29 cellular contexts compared by ENCODE assay signal in the genomic region with DNA sequence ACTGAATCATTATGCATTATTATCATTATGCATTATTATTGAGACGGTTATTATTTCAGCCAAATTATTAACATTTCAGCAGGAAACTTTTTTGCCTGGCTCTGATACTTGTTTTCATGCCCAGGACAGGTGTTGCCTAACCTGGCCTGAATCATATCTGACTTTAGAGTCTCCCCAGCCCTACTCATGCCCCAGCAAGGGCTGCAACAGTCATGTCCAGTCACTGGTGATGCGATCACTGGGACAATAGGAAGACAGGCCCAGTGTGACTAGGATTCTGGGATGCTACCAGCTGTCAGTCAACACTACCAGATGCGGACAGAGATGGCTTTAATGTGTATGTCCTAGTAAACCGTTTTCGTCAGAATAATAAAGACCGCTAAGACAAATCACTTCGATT.
DNase-seq lines count a peak whose midpoint lies in the region; ATAC-seq, FAIRE-seq and TF ChIP-seq lines count a peak whose summit lies in the region.
"Had no signal": no experiment of that assay in that cellular context is flagged by ENCODE, and none has a peak within 500 bp of the region (broad histone marks: within the 10 kb centered on the region; RNA-seq: fewer than 3 reads in every experiment).

No MANE protein-coding gene starts in this region.

- ATAC-seq in RWPE2 (ENCODE audit: low read depth) (peak; percentile 77), foreskin keratinocyte (peak; percentile 97), GM21367 (IDR thresholded peaks at IDR 0.05; ENCODE audit: unreplicated experiment) (no peak), HG02759 (IDR thresholded peaks at IDR 0.05; ENCODE audit: unreplicated experiment) (no peak)
- ATAC-seq: A549, GM23338 had no signal

- no peaks in the 10 kb centered on the region for H3K27me3 ChIP-seq in breast epithelium
- no peaks in the 10 kb centered on the region for H3K27me3 ChIP-seq in RWPE2 (ENCODE audit: insufficient read depth, poor library complexity, severe bottlenecking)
- no peaks in the 10 kb centered on the region for H3K27me3 ChIP-seq in foreskin keratinocyte
- H3K27me3 ChIP-seq: BLaER1 treated with 17β-estradiol and CSF1 and Interleukin-3, amounts not matched to agents 10 nM and 100 nM had no signal

- no TSS peak for BruUV-seq in MCF 10A (replicated peaks; lab: Mats Ljungman, UMichigan)

- H3K27me3 Mint-ChIP-seq in MCF 10A (ENCODE audit: insufficient read depth, unreplicated experiment) = no peaks in the 10 kb centered on the region
- H3K27me3 Mint-ChIP-seq: CD4-positive, alpha-beta T cell had no signal

- FAIRE-seq in urothelium cell line (lab: Jason Lieb, UNC) = peak; percentile 20
- FAIRE-seq: A549, GM18507 had no signal

- intact Hi-C loops in MCF 10A (cut with micrococcal nuclease) = no loop called here
- intact Hi-C loops in breast epithelium (cut with DNase I; ENCODE audit: low total_unique reads) = no loop called here

- CTCF ChIA-PET in MCF 10A (lab: Yijun Ruan, JAX) = interaction anchor here (0.9 kb wide), 1 partner anchor 15 kb away, joined by 3 read pairs; no protein-coding TSS in a partner anchor

- H3K36me3 ChIP-seq in breast epithelium (no peaks in the 10 kb centered on the region), RWPE2 (ENCODE audit: low read depth) (no peaks in the 10 kb centered on the region)
- H3K36me3 ChIP-seq: HAP-1 had no signal

- TF ChIP-seq CTCF in MCF 10A (IDR thresholded peaks at IDR 0.05; ENCODE audit: unreplicated experiment) (no peak), breast epithelium (IDR thresholded peaks at IDR 0.05) (no peak), RWPE2 (IDR thresholded peaks at IDR 0.05; ENCODE audit: poor library complexity, severe bottlenecking) (no peak), foreskin keratinocyte (conservative IDR thresholded peaks at IDR 0.05) (no peak)

- no peaks in the 10 kb centered on the region for H3K4me1 Mint-ChIP-seq in MCF 10A (ENCODE audit: insufficient read depth, unreplicated experiment)
- H3K4me1 Mint-ChIP-seq: GM23338 had no signal

- peaks cover 8% of the 10 kb centered on the region for H3K9me3 Mint-ChIP-seq in MCF 10A (ENCODE audit: unreplicated experiment)
- H3K9me3 Mint-ChIP-seq: CD4-positive, alpha-beta T cell; GM23338; HFFc6 had no signal

- H3K4me1 ChIP-seq in breast epithelium (no peaks in the 10 kb centered on the region), RWPE2 (ENCODE audit: insufficient read depth, poor library complexity, severe bottlenecking) (no peaks in the 10 kb centered on the region), foreskin keratinocyte (no peaks in the 10 kb centered on the region)
- H3K4me1 ChIP-seq: A549, HAP-1 had no signal

- DNase-seq in MCF 10A (ENCODE audit: unreplicated experiment) (peak; percentile 40), breast epithelium (ENCODE audit: low spot score in 2 of 2) (no peak), RWPE2 (ENCODE audit: low spot score) (no peak), foreskin keratinocyte (peak; percentile 51 to 70), urothelium cell line (ENCODE audit: low spot score) (no peak), 8988T (no peak)
- DNase-seq: AML-193; CD4-positive, alpha-beta T cell; COR-L47; DMS 273 treated with DMSO at 0.1 percent for 48 hours; HFFc6; NCI-H1092 treated with DMSO at 0.1 percent for 48 hours; NCI-H1436; NCI-H187; NCI-H2081 treated with DMSO at 0.1 percent for 48 hours; NCI-H2171; NCI-H226; NCI-H510A; NK-92 treated with Interleukin-12 subunit alpha and Interleukin-12 subunit beta, amount 100 ng/mL, for 24 hours; PC-9; SHP77 treated with DMSO at 0.1 percent for 48 hours; T-helper 1 cell had no signal

- H3K27ac Mint-ChIP-seq in MCF 10A (ENCODE audit: low read depth, unreplicated experiment) = no peak overlapping the region
- H3K27ac Mint-ChIP-seq: CD4-positive, alpha-beta T cell; GM23338; HFFc6 had no signal

- TF ChIP-seq POLR2A in breast epithelium (IDR thresholded peaks at IDR 0.05) = no peak

- no peaks in the 10 kb centered on the region for H3K9me3 ChIP-seq in breast epithelium
- no peaks in the 10 kb centered on the region for H3K9me3 ChIP-seq in RWPE2 (ENCODE audit: severe bottlenecking)
- H3K9me3 ChIP-seq: A549, HAP-1 had no signal

- H3K4me3 ChIP-seq in breast epithelium = no peak overlapping the region
- H3K4me3 ChIP-seq in RWPE2 (ENCODE audit: severe bottlenecking) = no peak overlapping the region
- H3K4me3 ChIP-seq: A549; BLaER1 treated with 17β-estradiol and CSF1 and Interleukin-3, amounts not matched to agents 10 nM and 100 nM; GM23338; HAP-1; PC-9 had no signal

- POLR2A ChIA-PET in MCF 10A (lab: Yijun Ruan, JAX) = no interaction called here

- H3K36me3 Mint-ChIP-seq in MCF 10A (ENCODE audit: insufficient read depth, unreplicated experiment) = peaks cover 5% of the 10 kb centered on the region

- no peak overlapping the region for H3K4me3 Mint-ChIP-seq in MCF 10A (ENCODE audit: unreplicated experiment)
- H3K4me3 Mint-ChIP-seq: CD4-positive, alpha-beta T cell; GM23338; HFFc6 had no signal

- H3K27ac ChIP-seq in breast epithelium (no peak overlapping the region), RWPE2 (ENCODE audit: poor library complexity, severe bottlenecking) (no peak overlapping the region), foreskin keratinocyte (no peak overlapping the region)
- H3K27ac ChIP-seq: A549; BLaER1 treated with 17β-estradiol and CSF1 and Interleukin-3, amounts not matched to agents 10 nM and 100 nM; PC-9 had no signal

Comparison
In these comparisons a context has a peak if more than half of its experiments do, and no peak if none do; other contexts are left out.
1. DNase-seq: peak in MCF 10A (single experiment) and foreskin keratinocyte (2 of 2); none in breast epithelium (0 of 2), RWPE2 (single experiment), urothelium cell line (single experiment) and 8988T (single experiment).
2. ATAC-seq: peak in RWPE2 (single experiment) and foreskin keratinocyte (single experiment); none in GM21367 (single experiment) and HG02759 (single experiment).